In the genomic region with DNA sequence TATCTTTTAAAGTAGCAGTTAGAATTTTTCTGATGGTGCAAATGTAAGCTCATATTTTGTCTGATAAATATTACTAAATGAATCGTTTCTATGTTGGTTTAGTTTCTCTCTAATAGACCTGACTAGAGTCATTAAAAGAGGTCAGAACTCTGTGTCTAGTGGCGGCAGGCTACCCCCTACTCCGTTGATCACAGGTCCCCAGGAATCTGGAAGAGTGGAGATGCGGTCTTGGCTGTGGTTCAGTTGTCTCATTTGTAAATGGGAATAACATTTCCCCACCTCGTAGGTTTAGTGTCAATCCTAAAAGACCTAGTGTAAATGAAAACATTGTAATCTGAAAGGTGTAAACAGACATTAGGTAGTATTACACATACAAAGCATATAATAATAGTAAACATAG, we compare ENCODE assay signal across 10 cellular contexts. TPM values are rescaled to one million over a fixed set of nuclear protein-coding genes. Genes with fewer than 3 reads are reported as not detected.
A peak's percentile ranks its signal among the peaks of the same experiment; 100 is the strongest.
DNase-seq lines count a peak whose midpoint lies in the region; ATAC-seq and TF ChIP-seq lines count a peak whose summit lies in the region.
"Had no signal": no experiment of that assay in that cellular context is flagged by ENCODE, and none has a peak within 500 bp of the region (broad histone marks: within the 10 kb centered on the region; RNA-seq: fewer than 3 reads in every experiment).

No MANE protein-coding gene starts in this region.

- ATAC-seq in PC-3: no peak

- H3K27me3 Mint-ChIP-seq in T-helper 1 cell treated with Interleukin-12 subunit alpha and Interleukin-12 subunit beta and Interleukin-4 antibody, amounts not matched to agents 30 μg/mL and 1 μg/mL, for 36 hours (ENCODE audit: low read depth): no peaks in the 10 kb centered on the region
- no peaks in the 10 kb centered on the region for H3K27me3 Mint-ChIP-seq in progenitor cell of endocrine pancreas

- H3K4me2 ChIP-seq in PC-3 (ENCODE audit: low read length): peak overlapping the region; percentile 93

- H3K4me1 ChIP-seq in PC-3 (ENCODE audit: insufficient read depth, low read length) (peaks cover 5% of the 10 kb centered on the region; the same call in 1 of the 2 replicates), endocrine pancreas (ENCODE audit: control insufficient read depth, insufficient read depth, low read length) (no peaks in the 10 kb centered on the region)

- H3K27ac Mint-ChIP-seq in T-helper 1 cell treated with Interleukin-12 subunit alpha and Interleukin-12 subunit beta and Interleukin-4 antibody, amounts not matched to agents 30 μg/mL and 1 μg/mL, for 36 hours: peak overlapping the region; percentile 91
- peak overlapping the region; percentile 84 for H3K27ac Mint-ChIP-seq in progenitor cell of endocrine pancreas

- CTCF ChIA-PET in PC-3 (lab: Charles Lee): no interaction called here

- peak overlapping the region; percentile 98 for H2AFZ ChIP-seq in PC-3 (ENCODE audit: low read length)

- H3K4me3 Mint-ChIP-seq in T-helper 1 cell treated with Interleukin-12 subunit alpha and Interleukin-12 subunit beta and Interleukin-4 antibody, amounts not matched to agents 30 μg/mL and 1 μg/mL, for 36 hours: peak overlapping the region; percentile 91
- peak overlapping the region; percentile 85 for H3K4me3 Mint-ChIP-seq in progenitor cell of endocrine pancreas (ENCODE audit: low read depth)

- TF ChIP-seq CTCF in PC-3 (conservative IDR thresholded peaks at IDR 0.05; ENCODE audit: low read depth, low read length) (no peak), progenitor cell of endocrine pancreas (IDR thresholded peaks at IDR 0.05; ENCODE audit: unreplicated experiment) (no peak)

- no TSS peak for BruUV-seq in PC-3 (replicated peaks; lab: Mats Ljungman, UMichigan)

- H3K9me3 Mint-ChIP-seq in T-helper 1 cell treated with Interleukin-12 subunit alpha and Interleukin-12 subunit beta and Interleukin-4 antibody, amounts not matched to agents 30 μg/mL and 1 μg/mL, for 36 hours: no peaks in the 10 kb centered on the region
- no peaks in the 10 kb centered on the region for H3K9me3 Mint-ChIP-seq in progenitor cell of endocrine pancreas (ENCODE audit: low read depth)

- H3K9me3 ChIP-seq in PC-3 (ENCODE audit: low read length): no peaks in the 10 kb centered on the region
- H3K9me3 ChIP-seq in endocrine pancreas (ENCODE audit: control insufficient read depth, low read length): no peaks in the 10 kb centered on the region

- H4K20me1 ChIP-seq in PC-3 (ENCODE audit: low read length): no peaks in the 10 kb centered on the region

- no peaks in the 10 kb centered on the region for H3K9me2 ChIP-seq in PC-3 (replicated peaks; ENCODE audit: low read length)

- POLR2A ChIA-PET in PC-3 (lab: Charles Lee; ENCODE audit: unreplicated experiment): no interaction called here

- H3K4me3 ChIP-seq in PC-3 (ENCODE audit: low read length) (peak overlapping the region; percentile 79; the same call in 1 of the 2 replicates), endocrine pancreas (ENCODE audit: control insufficient read depth, insufficient read depth, low read length) (peak overlapping the region; percentile 32)

- intact Hi-C loops in PC-3 (cut with micrococcal nuclease): no loop called here

- peak overlapping the region; percentile 78; the same call in 1 of the 2 replicates for H3K9ac ChIP-seq in PC-3 (ENCODE audit: low read length)
- H3K9ac ChIP-seq in endocrine pancreas (ENCODE audit: control insufficient read depth, insufficient read depth, low read length): no peak overlapping the region

- peaks cover 2% of the 10 kb centered on the region for H3K36me3 Mint-ChIP-seq in T-helper 1 cell treated with Interleukin-12 subunit alpha and Interleukin-12 subunit beta and Interleukin-4 antibody, amounts not matched to agents 30 μg/mL and 1 μg/mL, for 36 hours (ENCODE audit: low read depth)
- no peaks in the 10 kb centered on the region for H3K36me3 Mint-ChIP-seq in progenitor cell of endocrine pancreas (ENCODE audit: insufficient read depth)

- H3K79me2 ChIP-seq in PC-3 (ENCODE audit: low read length): peaks cover 2% of the 10 kb centered on the region

- H3K4me1 Mint-ChIP-seq in T-helper 1 cell treated with Interleukin-12 subunit alpha and Interleukin-12 subunit beta and Interleukin-4 antibody, amounts not matched to agents 30 μg/mL and 1 μg/mL, for 36 hours (ENCODE audit: low read depth): peaks cover 24% of the 10 kb centered on the region
- peaks cover 6% of the 10 kb centered on the region for H3K4me1 Mint-ChIP-seq in progenitor cell of endocrine pancreas (ENCODE audit: low read depth)

- H3F3A ChIP-seq in PC-3 (ENCODE audit: low read length, unreplicated experiment): no peaks in the 10 kb centered on the region

- H3K36me3 ChIP-seq in PC-3 (ENCODE audit: low read depth, low read length) (no peaks in the 10 kb centered on the region), endocrine pancreas (ENCODE audit: control insufficient read depth, insufficient read depth, low read length) (no peaks in the 10 kb centered on the region)

- H3K27me3 ChIP-seq in PC-3 (ENCODE audit: low read length) (no peaks in the 10 kb centered on the region), endocrine pancreas (ENCODE audit: control insufficient read depth, insufficient read depth, low read length) (no peaks in the 10 kb centered on the region)

- DNase-seq in T-helper 1 cell (no peak), PC-3 (no peak), progenitor cell of endocrine pancreas (ENCODE audit: low spot score, unreplicated experiment) (no peak), NCI-H128 (lab: John Stamatoyannopoulos, UW; ENCODE audit: unreplicated experiment) (no peak), NCI-H526 treated with DMSO at 0.1 percent for 48 hours (lab: John Stamatoyannopoulos, UW) (no peak), AML-193 (lab: John Stamatoyannopoulos, UW) (no peak)
- DNase-seq: hypothalamus, RPMI8226 had no signal

- H3K27ac ChIP-seq in PC-3 (ENCODE audit: low read length): no peak overlapping the region

RNA-seq across cellular contexts. Expression of gene FOXJ2, which starts 4.7 kb away (rescaled TPM):
- total RNA-seq in PC-3 (2014; rRNA removed): 6.9 and 10.0 TPM in 2 replicates
- 20.0 and 20.8 TPM in 2 replicates for total RNA-seq in progenitor cell of endocrine pancreas

RNA-seq across cellular contexts. Expression of gene C3AR1, which starts 38.3 kb away (rescaled TPM):
- total RNA-seq in PC-3 (2014; rRNA removed): not detected in 2 replicates
- total RNA-seq in progenitor cell of endocrine pancreas: not detected in 2 replicates

RNA-seq across cellular contexts. Expression of gene NECAP1, which starts 54.2 kb away (rescaled TPM):
- total RNA-seq in PC-3 (2014; rRNA removed) (27.8 and 34.8 TPM in 2 replicates), progenitor cell of endocrine pancreas (39.2 and 43.2 TPM in 2 replicates)
